Comparison of ENCODE assay signal across 7 cellular contexts in the genomic region with DNA sequence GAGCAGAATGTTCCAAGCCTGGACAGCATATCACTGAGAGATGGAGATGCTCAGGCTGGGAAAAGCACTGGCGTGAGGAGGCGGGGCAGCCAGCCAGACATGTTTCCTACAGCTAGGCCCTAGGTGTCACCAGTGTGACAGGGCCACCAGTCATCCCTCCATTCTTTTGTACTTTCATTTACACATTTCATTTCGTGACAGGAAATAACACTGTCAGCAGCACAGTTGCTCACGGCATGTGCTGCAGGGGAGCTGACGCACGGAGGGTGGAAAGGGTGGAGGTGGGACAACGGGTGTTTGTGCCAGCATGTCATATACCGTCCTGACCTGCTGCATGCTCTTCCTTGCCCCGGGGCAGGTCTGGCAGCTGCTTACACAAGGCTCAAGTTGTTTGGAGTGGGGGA. TPM values are rescaled to one million over a fixed set of nuclear protein-coding genes. Genes with fewer than 3 reads are reported as not detected.
DNase-seq lines count a peak whose midpoint lies in the region; ATAC-seq and TF ChIP-seq lines count a peak whose summit lies in the region.

No MANE protein-coding gene starts in this region.

- H3K79me1 ChIP-seq in trophoblast cell (ENCODE audit: low read length): no peaks in the 10 kb centered on the region

- no peak for TF ChIP-seq CTCF in omental fat pad (IDR thresholded peaks at IDR 0.05)

- H3K4me1 Mint-ChIP-seq in activated naive CD8-positive, alpha-beta T cell treated with anti-CD3 and anti-CD28 coated beads for 36 hours: peaks cover 55% of the 10 kb centered on the region

- no peak overlapping the region for H3K27ac ChIP-seq in trophoblast cell (ENCODE audit: low read depth, low read length)
- H3K27ac ChIP-seq in Karpas-422 (ENCODE audit: low read length): no peak overlapping the region

- H2BK5ac ChIP-seq in trophoblast cell (ENCODE audit: low read depth, low read length, poor library complexity): no peak overlapping the region

- H3K14ac ChIP-seq in trophoblast cell (ENCODE audit: low read length): no peak overlapping the region

- peak overlapping the region; percentile 99 for H3K27ac Mint-ChIP-seq in activated naive CD8-positive, alpha-beta T cell treated with anti-CD3 and anti-CD28 coated beads for 36 hours

- ATAC-seq in HG02973 (IDR thresholded peaks at IDR 0.05; ENCODE audit: unreplicated experiment) (peak; percentile 63), omental fat pad (ENCODE audit: low FRiP score) (no peak)

- no peak overlapping the region for H3K18ac ChIP-seq in trophoblast cell (ENCODE audit: low read length)

- no peak overlapping the region for H4K91ac ChIP-seq in trophoblast cell (ENCODE audit: low read depth, low read length)

- peaks cover 6 to 7% of the 10 kb centered on the region in 2 experiments for H3K4me1 ChIP-seq in trophoblast cell (ENCODE audit: control insufficient read depth in 1 of 2, insufficient read depth in 2 of 2, low read length in 2 of 2)
- peaks cover 4% of the 10 kb centered on the region; the same call in 1 of the 2 replicates for H3K4me1 ChIP-seq in Karpas-422 (ENCODE audit: low read length)

- peak overlapping the region; percentile 72 for H3K4me3 Mint-ChIP-seq in activated naive CD8-positive, alpha-beta T cell treated with anti-CD3 and anti-CD28 coated beads for 36 hours

- H3K9me3 Mint-ChIP-seq in activated naive CD8-positive, alpha-beta T cell treated with anti-CD3 and anti-CD28 coated beads for 36 hours: peaks cover 7% of the 10 kb centered on the region

- no peak overlapping the region for H4K12ac ChIP-seq in trophoblast cell (ENCODE audit: low read depth, low read length)

- H2BK12ac ChIP-seq in trophoblast cell (ENCODE audit: low read length): no peak overlapping the region

- in situ Hi-C loops in GM18951 (cut with MboI; ENCODE audit: low sequenced_read_pairs, unreplicated experiment): no loop called here

- H3K9ac ChIP-seq in trophoblast cell (ENCODE audit: low read length) (no peak overlapping the region), Karpas-422 (ENCODE audit: low read length) (no peak overlapping the region)

- no peaks in the 10 kb centered on the region for H3K36me3 ChIP-seq in trophoblast cell (ENCODE audit: control insufficient read depth in 1 of 2, insufficient read depth in 2 of 2, low read length in 2 of 2)
- no peaks in the 10 kb centered on the region for H3K36me3 ChIP-seq in Karpas-422 (ENCODE audit: insufficient read depth, low read length)

- no peak overlapping the region for H4K8ac ChIP-seq in trophoblast cell (ENCODE audit: low read depth, low read length)

- DNase-seq in SW480 (ENCODE audit: low spot score): peak; percentile 39
- peak; percentile 88 for DNase-seq in activated naive CD8-positive, alpha-beta T cell treated with anti-CD3 and anti-CD28 coated beads for 36 hours
- DNase-seq in trophoblast cell: peak; percentile 94 to 97
- DNase-seq in Karpas-422: no peak
- DNase-seq in omental fat pad (ENCODE audit: low spot score): no peak

- H4K20me1 ChIP-seq in Karpas-422 (ENCODE audit: insufficient read depth, low read depth, low read length): no peaks in the 10 kb centered on the region

- no peak overlapping the region for H3K23ac ChIP-seq in trophoblast cell (ENCODE audit: low read length)

- TF ChIP-seq POLR2A in GM18951 (IDR thresholded peaks at IDR 0.05; ENCODE audit: extremely low read depth, insufficient read depth, insufficient read length): peak; percentile 46

- H3K9me2 ChIP-seq in Karpas-422 (replicated peaks; ENCODE audit: insufficient read depth, low read length): no peaks in the 10 kb centered on the region

- H3K4ac ChIP-seq in trophoblast cell (ENCODE audit: low read depth, low read length): no peak overlapping the region

- H3K79me2 ChIP-seq in trophoblast cell (ENCODE audit: control insufficient read depth, insufficient read depth, low read length, poor library complexity): no peaks in the 10 kb centered on the region
- no peaks in the 10 kb centered on the region for H3K79me2 ChIP-seq in Karpas-422 (ENCODE audit: low read length)

- no peaks in the 10 kb centered on the region for H3K9me3 ChIP-seq in trophoblast cell (ENCODE audit: insufficient read depth, low read depth, low read length)
- H3K9me3 ChIP-seq in Karpas-422 (ENCODE audit: low read length): no peaks in the 10 kb centered on the region

- H3K27me3 Mint-ChIP-seq in activated naive CD8-positive, alpha-beta T cell treated with anti-CD3 and anti-CD28 coated beads for 36 hours: no peaks in the 10 kb centered on the region

- H2BK120ac ChIP-seq in trophoblast cell (ENCODE audit: insufficient read depth, low read length, poor library complexity): no peak overlapping the region

- H3K27me3 ChIP-seq in trophoblast cell (ENCODE audit: insufficient read depth, low read length): no peaks in the 10 kb centered on the region
- H3K27me3 ChIP-seq in Karpas-422 (ENCODE audit: low read length): no peaks in the 10 kb centered on the region

- H3K4me2 ChIP-seq in trophoblast cell (ENCODE audit: low read length) (peak overlapping the region; percentile 34), Karpas-422 (ENCODE audit: low read depth, low read length, poor library complexity, severe bottlenecking) (no peak overlapping the region)

- no peak overlapping the region for H2AK5ac ChIP-seq in trophoblast cell (ENCODE audit: low read length)

- H3K4me3 ChIP-seq in trophoblast cell (ENCODE audit: low read depth, low read length) (no peak overlapping the region), Karpas-422 (ENCODE audit: low read length) (no peak overlapping the region)

- H2AFZ ChIP-seq in trophoblast cell (ENCODE audit: insufficient read depth, low read length, poor library complexity): no peak overlapping the region
- H2AFZ ChIP-seq in Karpas-422 (ENCODE audit: low read length): no peak overlapping the region

- H3K36me3 Mint-ChIP-seq in activated naive CD8-positive, alpha-beta T cell treated with anti-CD3 and anti-CD28 coated beads for 36 hours: peaks cover 11% of the 10 kb centered on the region

- no CpG with 5 or more reads among the region's 9 CpGs for WGBS in trophoblast cell (ENCODE audit: extremely low coverage, insufficient coverage, insufficient read length)

RNA-seq across cellular contexts. Expression of a gene that starts 14.8 kb away (rescaled TPM):
- 10 to 100 TPM; 69.0 to 71.2 TPM for total RNA-seq in activated naive CD8-positive, alpha-beta T cell treated with anti-CD3 and anti-CD28 coated beads for 36 hours
- 162 and 163 TPM in 2 replicates for polyA plus RNA-seq in trophoblast cell (2013)
- 0.07 and 0.61 TPM in 2 replicates for total RNA-seq in Karpas-422 (2014; rRNA removed; shearing (Covaris generic); ENCODE audit: low replicate concordance)
- 100 to 1,000 TPM in 3 of 4 donors, 10 to 100 TPM in 1; 67.1 to 496 (median 126) TPM for total RNA-seq in omental fat pad

Comparison
In these comparisons a context has a peak if more than half of its experiments do, and no peak if none do; other contexts are left out.
1. DNase-seq: peak in SW480 (single experiment), activated naive CD8-positive, alpha-beta T cell treated with anti-CD3 and anti-CD28 coated beads for 36 hours (single experiment) and trophoblast cell (2 of 2); none in Karpas-422 (single experiment) and omental fat pad (single experiment).
2. RNA of a gene that starts 14.8 kb away (total RNA-seq): 67.1 to 496 TPM in omental fat pad and 69.0 to 71.2 TPM in activated naive CD8-positive, alpha-beta T cell treated with anti-CD3 and anti-CD28 coated beads for 36 hours; 0.07 to 0.61 TPM in Karpas-422; every median in the first group is over 10 times any median in the second.